7 cellular contexts compared by ENCODE assay signal in genomic region chr19:58385313-58386165, GRCh38. TPM values are rescaled to one million over a fixed set of nuclear protein-coding genes. Genes with fewer than 3 reads are reported as not detected.
DNase-seq lines count a peak whose midpoint lies in the region; ATAC-seq and TF ChIP-seq lines count a peak whose summit lies in the region.

No MANE protein-coding gene starts in this region.

- H3K4me2 ChIP-seq in KMS-11, result peak overlapping the region; percentile 74; the same call in 1 of the 2 replicates

- peaks cover 5% of the 10 kb centered on the region; the same call in 1 of the 2 replicates for H4K20me1 ChIP-seq in KMS-11 (ENCODE audit: insufficient read depth)

- intact Hi-C loops in lower leg skin (cut with DNase I; ENCODE audit: low total_unique reads), result no loop called here

- TF ChIP-seq POLR2A in lower leg skin (IDR thresholded peaks at IDR 0.05), result no peak

- DNase-seq in lower leg skin (ENCODE audit: low spot score in 2 of 2), result peak in 1 of 2 donors; percentile 84
- DNase-seq in dedifferentiated amniotic fluid mesenchymal stem cell (ENCODE audit: extremely low spot score), result no peak
- DNase-seq in inferior parietal cortex (ENCODE audit: extremely low spot score), result no peak

- H3K4me3 ChIP-seq in KMS-11 (IDR thresholded peaks at IDR 0.05; ENCODE audit: insufficient read depth, low read depth, low read length), result peak overlapping the region; percentile 6
- peak overlapping the region; percentile 58 for H3K4me3 ChIP-seq in lower leg skin (ENCODE audit: low read depth, poor library complexity, severe bottlenecking)

- H2AFZ ChIP-seq in KMS-11 (ENCODE audit: low read depth), result no peak overlapping the region; the same call in 1 of the 2 replicates

- peaks cover 41% of the 10 kb centered on the region for H3K4me1 ChIP-seq in KMS-11 (ENCODE audit: low read depth, poor library complexity, severe bottlenecking)

- 42 to 52% methylated on average over 14 to 16 of the region's 16 CpGs for WGBS in lower leg skin, 2 donors

- peaks cover 14% of the 10 kb centered on the region; the same call in 1 of the 2 replicates for H3K36me3 ChIP-seq in KMS-11 (ENCODE audit: insufficient read depth)

- TF ChIP-seq CTCF in KMS-11 (conservative IDR thresholded peaks at IDR 0.05; ENCODE audit: low read depth, low read length) (no peak), lower leg skin (IDR thresholded peaks at IDR 0.05) (no peak)

- peaks cover 39% of the 10 kb centered on the region for H3K79me2 ChIP-seq in KMS-11 (ENCODE audit: insufficient read depth, low read depth)

- H3K27ac ChIP-seq in KMS-11 (peak overlapping the region; percentile 93), angular gyrus (ENCODE audit: low read depth, low read length) (peak overlapping the region; percentile 98), temporal lobe (ENCODE audit: low read depth, low read length) (peak overlapping the region; percentile 89)

- peak overlapping the region; percentile 85 for H3K9ac ChIP-seq in KMS-11

- no peak for ATAC-seq in HG03521 (IDR thresholded peaks at IDR 0.05; ENCODE audit: unreplicated experiment)

- no peaks in the 10 kb centered on the region for H3K27me3 ChIP-seq in KMS-11 (ENCODE audit: insufficient read depth, low read depth)

RNA-seq across cellular contexts. Expression of gene RPS5, which starts 1.5 kb away (rescaled TPM):
- total RNA-seq in lower leg skin (1,000 to 10,000 TPM; 1,758 to 2,840 (median 2,497) TPM), temporal lobe (1,244 TPM)

RNA-seq across cellular contexts. Expression of gene ZNF837, which starts 4.7 kb away (rescaled TPM):
- total RNA-seq in lower leg skin (10 to 100 TPM in 2 of 4 donors, 1 to 10 TPM in 2; 4.7 to 12.0 (median 8.5) TPM), temporal lobe (0.74 TPM)

RNA-seq across cellular contexts. Expression of gene RNF225, which starts 9.9 kb away (rescaled TPM):
- 10 to 100 TPM; 30.4 to 62.7 (median 42.7) TPM for total RNA-seq in lower leg skin
- not detected for total RNA-seq in temporal lobe

RNA-seq across cellular contexts. Expression of gene ZNF584, which starts 22.9 kb away (rescaled TPM):
- 10 to 100 TPM; 16.9 to 28.6 (median 23.4) TPM for total RNA-seq in lower leg skin
- total RNA-seq in temporal lobe, result 14.3 TPM

RNA-seq across cellular contexts. Expression of gene ZNF497, which starts 23.0 kb away (rescaled TPM):
- total RNA-seq in lower leg skin, result 1 to 10 TPM; 1.4 to 3.1 (median 1.5) TPM
- total RNA-seq in temporal lobe, result 3.2 TPM

Comparison
In these comparisons a context has a peak if more than half of its experiments do, and no peak if none do; other contexts are left out.
1. RNA of gene RNF225, which starts 9.9 kb away (total RNA-seq): 30.4 to 62.7 TPM in lower leg skin; not detected in temporal lobe (single experiment); every median in the first group is over 10 times any median in the second.
2. Peak in every context shown above with its lines, with median percentiles within 50 percentile points of each other: H3K27ac ChIP-seq.